Comparison of ENCODE assay signal across 1 cellular context in genomic region chr14:60206837-60207533, GRCh38.
TF ChIP-seq lines count a peak whose summit lies in the region.

No MANE protein-coding gene starts in this region.

TF ChIP-seq in HepG2, 621 proteins besides CTCF, POLR2A, EP300 and RAD21 (continued from another document):
- TF ChIP-seq, protein P1, sequence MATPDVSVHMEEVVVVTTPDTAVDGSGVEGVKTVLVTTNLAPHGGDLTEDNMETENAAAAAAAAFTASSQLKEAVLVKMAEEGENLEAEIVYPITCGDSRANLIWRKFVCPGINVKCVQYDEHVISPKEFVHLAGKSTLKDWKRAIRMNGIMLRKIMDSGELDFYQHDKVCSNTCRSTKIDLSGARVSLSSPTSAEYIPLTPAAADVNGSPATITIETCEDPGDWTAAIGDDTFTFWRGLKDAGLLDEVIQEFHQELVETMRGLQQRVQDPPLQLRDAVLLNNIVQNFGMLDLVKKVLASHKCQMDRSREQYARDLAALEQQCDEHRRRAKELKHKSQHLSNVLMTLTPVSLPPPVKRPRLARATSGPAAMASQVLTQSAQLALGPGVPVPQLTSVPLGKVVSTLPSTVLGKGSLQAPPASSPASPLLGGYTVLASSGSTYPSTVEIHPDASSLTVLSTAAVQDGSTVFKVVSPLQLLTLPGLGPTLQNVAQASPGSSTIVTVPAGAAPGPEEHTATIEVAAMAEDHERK (CRISPR knock-in tag; IDR thresholded peaks at IDR 0.05; ENCODE audit: low read depth): no peak
- no peak for TF ChIP-seq GABPB1 (CRISPR knock-in tag; IDR thresholded peaks at IDR 0.05)
- no peak for TF ChIP-seq FOXM1 (CRISPR knock-in tag; IDR thresholded peaks at IDR 0.05)
- no peak for TF ChIP-seq CAMTA2 (CRISPR knock-in tag; IDR thresholded peaks at IDR 0.05; ENCODE audit: borderline replicate concordance)
- TF ChIP-seq, protein P2, sequence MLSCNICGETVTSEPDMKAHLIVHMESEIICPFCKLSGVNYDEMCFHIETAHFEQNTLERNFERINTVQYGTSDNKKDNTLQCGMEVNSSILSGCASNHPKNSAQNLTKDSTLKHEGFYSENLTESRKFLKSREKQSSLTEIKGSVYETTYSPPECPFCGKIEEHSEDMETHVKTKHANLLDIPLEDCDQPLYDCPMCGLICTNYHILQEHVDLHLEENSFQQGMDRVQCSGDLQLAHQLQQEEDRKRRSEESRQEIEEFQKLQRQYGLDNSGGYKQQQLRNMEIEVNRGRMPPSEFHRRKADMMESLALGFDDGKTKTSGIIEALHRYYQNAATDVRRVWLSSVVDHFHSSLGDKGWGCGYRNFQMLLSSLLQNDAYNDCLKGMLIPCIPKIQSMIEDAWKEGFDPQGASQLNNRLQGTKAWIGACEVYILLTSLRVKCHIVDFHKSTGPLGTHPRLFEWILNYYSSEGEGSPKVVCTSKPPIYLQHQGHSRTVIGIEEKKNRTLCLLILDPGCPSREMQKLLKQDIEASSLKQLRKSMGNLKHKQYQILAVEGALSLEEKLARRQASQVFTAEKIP (CRISPR knock-in tag; IDR thresholded peaks at IDR 0.05; ENCODE audit: borderline replicate concordance): no peak
- no peak for TF ChIP-seq TEAD2 (CRISPR knock-in tag; IDR thresholded peaks at IDR 0.05)
- no peak for TF ChIP-seq ZNF138 (CRISPR knock-in tag; IDR thresholded peaks at IDR 0.05; ENCODE audit: low read depth)
